In the genomic region with DNA sequence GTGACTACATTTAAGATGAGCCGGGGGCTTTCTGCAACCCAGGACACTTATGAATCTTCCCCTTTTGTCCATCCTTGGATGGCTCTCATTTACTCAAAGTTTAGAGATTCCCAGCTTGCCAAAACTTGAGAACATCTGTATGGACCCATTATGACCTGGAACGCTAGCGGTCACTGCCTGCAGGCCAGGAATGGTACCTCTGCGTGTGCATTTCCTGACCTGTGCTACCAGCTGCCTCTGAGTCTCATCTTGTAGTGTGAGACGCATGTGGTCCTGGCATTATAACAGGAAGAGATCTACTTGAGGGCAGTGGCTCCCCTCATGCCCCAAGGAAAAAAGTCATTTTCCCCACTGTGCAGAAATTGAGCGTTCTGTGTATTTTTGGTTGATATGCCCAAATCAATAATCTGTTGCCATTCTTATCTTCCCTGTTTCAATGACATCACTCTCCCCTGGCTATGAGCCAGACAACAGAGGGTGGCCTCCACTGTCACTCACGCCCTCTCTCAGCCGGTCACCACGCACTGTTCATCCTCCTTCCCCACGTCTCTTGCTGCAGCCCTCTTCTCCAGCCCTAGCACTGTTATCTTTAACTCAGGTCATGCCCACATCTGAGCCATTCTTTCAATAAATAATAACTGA, we compare ENCODE assay signal across 1 cellular context.
TF ChIP-seq lines count a peak whose summit lies in the region.

No MANE protein-coding gene starts in this region.

TF ChIP-seq in SK-N-SH, 30 proteins besides CTCF, POLR2A, EP300 and RAD21 (continued from another document):
- no peak for TF ChIP-seq CHD2 (IDR thresholded peaks at IDR 0.05; ENCODE audit: low read length, partially characterized antibody)
- no peak for TF ChIP-seq NRF1 (IDR thresholded peaks at IDR 0.05; ENCODE audit: low read depth, low read length)
- no peak for TF ChIP-seq TAF1 (IDR thresholded peaks at IDR 0.05; ENCODE audit: borderline replicate concordance, low read depth, low read length)
- no peak for TF ChIP-seq JUND (IDR thresholded peaks at IDR 0.05)
- TF ChIP-seq, protein P1, sequence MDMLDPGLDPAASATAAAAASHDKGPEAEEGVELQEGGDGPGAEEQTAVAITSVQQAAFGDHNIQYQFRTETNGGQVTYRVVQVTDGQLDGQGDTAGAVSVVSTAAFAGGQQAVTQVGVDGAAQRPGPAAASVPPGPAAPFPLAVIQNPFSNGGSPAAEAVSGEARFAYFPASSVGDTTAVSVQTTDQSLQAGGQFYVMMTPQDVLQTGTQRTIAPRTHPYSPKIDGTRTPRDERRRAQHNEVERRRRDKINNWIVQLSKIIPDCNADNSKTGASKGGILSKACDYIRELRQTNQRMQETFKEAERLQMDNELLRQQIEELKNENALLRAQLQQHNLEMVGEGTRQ (IDR thresholded peaks at IDR 0.05; ENCODE audit: borderline replicate concordance, low read depth, low read length) = no peak
- TF ChIP-seq GATA2 (CRISPR knock-in tag; IDR thresholded peaks at IDR 0.05) = no peak
- TF ChIP-seq, protein P2, sequence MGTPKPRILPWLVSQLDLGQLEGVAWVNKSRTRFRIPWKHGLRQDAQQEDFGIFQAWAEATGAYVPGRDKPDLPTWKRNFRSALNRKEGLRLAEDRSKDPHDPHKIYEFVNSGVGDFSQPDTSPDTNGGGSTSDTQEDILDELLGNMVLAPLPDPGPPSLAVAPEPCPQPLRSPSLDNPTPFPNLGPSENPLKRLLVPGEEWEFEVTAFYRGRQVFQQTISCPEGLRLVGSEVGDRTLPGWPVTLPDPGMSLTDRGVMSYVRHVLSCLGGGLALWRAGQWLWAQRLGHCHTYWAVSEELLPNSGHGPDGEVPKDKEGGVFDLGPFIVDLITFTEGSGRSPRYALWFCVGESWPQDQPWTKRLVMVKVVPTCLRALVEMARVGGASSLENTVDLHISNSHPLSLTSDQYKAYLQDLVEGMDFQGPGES (IDR thresholded peaks at IDR 0.05; ENCODE audit: low read depth, low read length) = no peak
